Comparison of ENCODE assay signal across 26 cellular contexts in the genomic region with DNA sequence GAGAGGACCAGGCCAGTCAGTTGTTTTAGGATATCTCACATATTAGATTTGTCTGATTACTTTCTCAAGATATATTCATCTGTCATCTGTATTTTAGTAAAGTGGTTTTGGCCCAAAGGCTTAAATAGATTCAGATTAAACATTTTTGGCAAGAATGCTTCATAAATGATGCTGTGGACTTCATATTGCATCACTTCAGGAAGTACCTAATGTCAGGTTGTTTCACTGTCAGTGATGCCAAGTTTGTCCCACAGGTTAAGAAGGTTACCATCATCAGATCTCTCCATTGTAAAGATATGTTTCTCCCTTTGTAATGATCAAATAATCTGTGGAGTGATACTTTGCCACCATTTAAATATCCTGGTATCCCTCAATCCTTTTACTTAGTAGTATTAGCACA. TPM values are rescaled to one million over a fixed set of nuclear protein-coding genes. Genes with fewer than 3 reads are reported as not detected.
DNase-seq lines count a peak whose midpoint lies in the region; ATAC-seq, FAIRE-seq and TF ChIP-seq lines count a peak whose summit lies in the region.
"Had no signal": no experiment of that assay in that cellular context is flagged by ENCODE, and none has a peak within 500 bp of the region (broad histone marks: within the 10 kb centered on the region; RNA-seq: fewer than 3 reads in every experiment).

No MANE protein-coding gene starts in this region.

- FAIRE-seq in K562 (lab: Jason Lieb, UNC): no peak
- FAIRE-seq: A549, D721Med, GM19239 had no signal

- H3K36me3 ChIP-seq in mammary epithelial cell (ENCODE audit: insufficient read depth, low read length) (peaks cover 6% of the 10 kb centered on the region), K562 (ENCODE audit: control insufficient read depth, insufficient read depth, low read length) (peaks cover 23% of the 10 kb centered on the region; the same call in 2 of the 3 replicates)

- POLR2A ChIA-PET in MCF 10A (lab: Yijun Ruan, JAX) (interaction anchor here (0.6 kb wide), 1 partner anchor 60 kb away, joined by 3 read pairs; no protein-coding TSS in a partner anchor), K562 (lab: Yijun Ruan, JAX) (no interaction called here)

- TF ChIP-seq RAD21 in K562 (CRISPR knock-in tag; conservative IDR thresholded peaks at IDR 0.05 in 1 of 2, IDR thresholded peaks at IDR 0.05 in 1 of 2): no peak

- H3K27me3 ChIP-seq in mammary epithelial cell (ENCODE audit: insufficient read depth, low read length) (no peaks in the 10 kb centered on the region), K562 (ENCODE audit: control insufficient read depth in 2 of 2, insufficient read depth in 2 of 2, low read length in 2 of 2) (no peaks in the 10 kb centered on the region)
- H3K27me3 ChIP-seq: BE2C; BLaER1 treated with 17β-estradiol and CSF1 and Interleukin-3, amounts not matched to agents 10 nM and 100 nM had no signal

- TF ChIP-seq CTCF in MCF 10A (IDR thresholded peaks at IDR 0.05; ENCODE audit: unreplicated experiment) (no peak), mammary epithelial cell (conservative IDR thresholded peaks at IDR 0.05 in 1 of 2, IDR thresholded peaks at IDR 0.05 in 1 of 2; ENCODE audit: extremely low read depth in 1 of 2, insufficient read depth in 1 of 2, low read depth in 1 of 2, low read length in 2 of 2) (no peak), K562 (IDR thresholded peaks at IDR 0.05 in 2 of 3, conservative IDR thresholded peaks at IDR 0.05 in 1 of 3; ENCODE audit: insufficient read depth in 2 of 3, low read depth in 1 of 3, low read length in 3 of 3) (no peak), chondrocyte (IDR thresholded peaks at IDR 0.05) (no peak)

- no peaks in the 10 kb centered on the region for H3K9me3 Mint-ChIP-seq in MCF 10A (ENCODE audit: unreplicated experiment)
- H3K9me3 Mint-ChIP-seq in chondrocyte (ENCODE audit: low read depth): no peaks in the 10 kb centered on the region
- H3K9me3 Mint-ChIP-seq: CD4-positive, alpha-beta T cell; CD8-positive, alpha-beta memory T cell; GM23338; H9 had no signal

- H2AFZ ChIP-seq in mammary epithelial cell (ENCODE audit: low read depth, low read length) (no peak overlapping the region), K562 (ENCODE audit: low read depth, low read length) (no peak overlapping the region)
- H2AFZ ChIP-seq: GM23338 had no signal

- CTCF ChIA-PET in MCF 10A (lab: Yijun Ruan, JAX) (no interaction called here), mammary epithelial cell (lab: Charles Lee; ENCODE audit: low non-redundant PET) (no interaction called here), K562 (lab: Yijun Ruan, JAX; ENCODE audit: low intra/inter-chr PET ratio) (no interaction called here)

- no peak overlapping the region for H3K4me2 ChIP-seq in mammary epithelial cell (ENCODE audit: insufficient read depth, low read depth, low read length)
- no peak overlapping the region for H3K4me2 ChIP-seq in K562 (ENCODE audit: insufficient read depth, low read length)
- H3K4me2 ChIP-seq: A549; BLaER1 treated with 17β-estradiol and CSF1 and Interleukin-3, amounts not matched to agents 10 nM and 100 nM; GM23338 had no signal

- no peaks in the 10 kb centered on the region for H3K9me1 ChIP-seq in K562 (ENCODE audit: control insufficient read depth, insufficient read depth, low read length)

- H3K27ac Mint-ChIP-seq in MCF 10A (ENCODE audit: low read depth, unreplicated experiment) (no peak overlapping the region), chondrocyte (ENCODE audit: unreplicated experiment) (no peak overlapping the region)
- H3K27ac Mint-ChIP-seq: CD14-positive monocyte; CD4-positive, alpha-beta T cell; CD8-positive, alpha-beta memory T cell; GM23338; H9 had no signal

- H4K20me1 ChIP-seq in mammary epithelial cell (ENCODE audit: insufficient read depth, low read length): no peaks in the 10 kb centered on the region
- H4K20me1 ChIP-seq in K562 (replicated peaks; ENCODE audit: control insufficient read depth, insufficient read depth, low read length): no peaks in the 10 kb centered on the region
- H4K20me1 ChIP-seq: BLaER1 treated with 17β-estradiol and CSF1 and Interleukin-3, amounts not matched to agents 10 nM and 100 nM had no signal

- no peaks in the 10 kb centered on the region for H3K9me3 ChIP-seq in mammary epithelial cell (replicated peaks; ENCODE audit: insufficient read depth, low read length)
- H3K9me3 ChIP-seq in K562 (replicated peaks; ENCODE audit: control insufficient read depth, insufficient read depth, low read depth, low read length): no peaks in the 10 kb centered on the region
- H3K9me3 ChIP-seq: A549, BE2C had no signal

- intact Hi-C loops in MCF 10A (cut with micrococcal nuclease): no loop called here
- intact Hi-C loops in mammary epithelial cell (cut with micrococcal nuclease): no loop called here
- intact Hi-C loops in K562 (cut with micrococcal nuclease): no loop called here

- no peak overlapping the region for H3K4me3 ChIP-seq in mammary epithelial cell (replicated peaks in 1 of 3; ENCODE audit: insufficient read depth in 1 of 3, low read depth in 2 of 3, low read length in 3 of 3)
- H3K4me3 ChIP-seq in K562: no peak overlapping the region
- H3K4me3 ChIP-seq: A549; BLaER1 treated with 17β-estradiol and CSF1 and Interleukin-3, amounts not matched to agents 10 nM and 100 nM; GM12878; GM23338 had no signal

- H3K27me3 Mint-ChIP-seq in MCF 10A (ENCODE audit: insufficient read depth, unreplicated experiment): no peaks in the 10 kb centered on the region
- no peaks in the 10 kb centered on the region for H3K27me3 Mint-ChIP-seq in chondrocyte (ENCODE audit: low read depth)
- H3K27me3 Mint-ChIP-seq: CD4-positive, alpha-beta T cell; CD8-positive, alpha-beta memory T cell had no signal

- no peak for TF ChIP-seq EP300 in K562 (IDR thresholded peaks at IDR 0.05; ENCODE audit: low read length)

- in situ Hi-C loops in mammary epithelial cell (cut with MboI; ENCODE audit: low sequenced_read_pairs in 2 of 2): no loop called here
- in situ Hi-C loops in K562 (cut with MboI): no loop called here

- peaks cover 9% of the 10 kb centered on the region for H3K4me1 Mint-ChIP-seq in MCF 10A (ENCODE audit: insufficient read depth, unreplicated experiment)
- no peaks in the 10 kb centered on the region for H3K4me1 Mint-ChIP-seq in chondrocyte (ENCODE audit: low read depth)
- H3K4me1 Mint-ChIP-seq: CD14-positive monocyte had no signal

- no peak overlapping the region for H3K27ac ChIP-seq in mammary epithelial cell (ENCODE audit: insufficient read depth, low read depth, low read length)
- no peak overlapping the region for H3K27ac ChIP-seq in K562 (ENCODE audit: extremely low read depth, low read depth, low read length)
- H3K27ac ChIP-seq: A549; BLaER1 treated with 17β-estradiol and CSF1 and Interleukin-3, amounts not matched to agents 10 nM and 100 nM had no signal

- dilution Hi-C loops in mammary epithelial cell (cut with HindIII; ENCODE audit: low sequenced_read_pairs): no loop called here

- H3K9ac ChIP-seq in mammary epithelial cell (ENCODE audit: insufficient read depth, low read length): no peak overlapping the region
- H3K9ac ChIP-seq in K562 (ENCODE audit: insufficient read depth in 1 of 2, low read depth in 2 of 2, low read length in 2 of 2): no peak overlapping the region
- H3K9ac ChIP-seq: BLaER1 treated with 17β-estradiol and CSF1 and Interleukin-3, amounts not matched to agents 10 nM and 100 nM had no signal

- peaks cover 4% of the 10 kb centered on the region for H3K79me2 ChIP-seq in mammary epithelial cell (ENCODE audit: insufficient read depth, low read length)
- H3K79me2 ChIP-seq in K562 (ENCODE audit: control insufficient read depth, insufficient read depth, low read length): no peaks in the 10 kb centered on the region

- no peak for ATAC-seq in K562
- ATAC-seq: A549, GM12878, GM23338, HCT116 had no signal

- no peak for TF ChIP-seq POLR2A in K562 (conservative IDR thresholded peaks at IDR 0.05)

- peaks cover 31% of the 10 kb centered on the region for H3K36me3 Mint-ChIP-seq in MCF 10A (ENCODE audit: insufficient read depth, unreplicated experiment)
- peaks cover 8% of the 10 kb centered on the region for H3K36me3 Mint-ChIP-seq in chondrocyte (ENCODE audit: low read depth)

- BruUV-seq in MCF 10A (replicated peaks; lab: Mats Ljungman, UMichigan) (no TSS peak), mammary epithelial cell (replicated peaks; lab: Mats Ljungman, UMichigan) (no TSS peak), K562 (replicated peaks; lab: Mats Ljungman, UMichigan) (no TSS peak)

- DNase-seq in MCF 10A (ENCODE audit: unreplicated experiment) (peak; percentile 5), mammary epithelial cell (no peak), NCI-H226 (peak; percentile 2), K562 (ENCODE audit: extremely low read depth in 1 of 4, low spot score in 3 of 4) (no peak), chondrocyte (ENCODE audit: low spot score) (no peak), HT-29 (ENCODE audit: low spot score) (no peak)
- no peak for DNase-seq in effector CD4-positive, alpha-beta T cell
- DNase-seq: 8988T; ACHN; AML-193; BE2C; CD4-positive, alpha-beta T cell; CD8-positive, alpha-beta memory T cell; DMS 273 treated with DMSO at 0.1 percent for 48 hours; DMS79; EL; GDM1; H9 had no signal

- no peak overlapping the region for H3K4me3 Mint-ChIP-seq in MCF 10A (ENCODE audit: unreplicated experiment)
- H3K4me3 Mint-ChIP-seq in chondrocyte (ENCODE audit: unreplicated experiment): no peak overlapping the region
- H3K4me3 Mint-ChIP-seq: CD14-positive monocyte; CD4-positive, alpha-beta T cell; CD8-positive, alpha-beta memory T cell; GM23338; H9 had no signal

- no peaks in the 10 kb centered on the region for H3K4me1 ChIP-seq in mammary epithelial cell (ENCODE audit: insufficient read depth, low read length)
- H3K4me1 ChIP-seq in K562 (replicated peaks in 1 of 2; ENCODE audit: control insufficient read depth in 2 of 2, insufficient read depth in 2 of 2, low read length in 2 of 2): no peaks in the 10 kb centered on the region
- H3K4me1 ChIP-seq: BE2C had no signal

RNA-seq across cellular contexts. Expression of a gene that starts 37.3 kb away (rescaled TPM):
- total RNA-seq in MCF 10A (2022) (26.9 and 28.0 TPM in 2 replicates), mammary epithelial cell (10 to 100 TPM; 28.9 to 73.5 TPM), K562 (2014; rRNA removed) (32.9 and 35.1 TPM in 2 replicates), K562 (2014; rRNA removed; fragmentation: Illumina TruSeq; extraction: Trizol) (42.8 and 50.0 TPM in 2 replicates), K562 (2015; rRNA removed; fragmentation: Illumina TruSeq; extraction: Trizol) (39.9 and 40.9 TPM in 2 replicates), K562 (2021) (26.7 and 31.6 TPM in 2 replicates), chondrocyte (34.9 to 41.1 TPM (median 35.8 TPM) in 3 replicates)
- polyA plus RNA-seq in mammary epithelial cell (16.4 TPM), K562 (2011; rRNA removed) (19.1 and 23.6 TPM in 2 replicates), K562 (2014; fragmentation: Illumina TruSeq; extraction: Trizol) (16.4 and 21.7 TPM in 2 replicates), K562 (2014; fragmentation: Nextera tagmentation; extraction: Ambion mirVana) (1 to 10 TPM; 7.8 to 9.6 TPM), K562 (2014; rRNA removed) (13.8 and 14.4 TPM in 2 replicates)
- 27.8 TPM for polyA minus RNA-seq in mammary epithelial cell
- total RNA-seq in K562 (2011; cell fraction: chromatin; rRNA removed; ENCODE audit: low replicate concordance): 30.3 and 108 TPM in 2 replicates
- 18.2 and 29.2 TPM in 2 replicates for total RNA-seq in K562 (2011; cell fraction: nucleolus; rRNA removed)
- 45.3 and 47.3 TPM in 2 replicates for total RNA-seq in K562 (2011; cell fraction: nucleoplasm; rRNA removed)
- polyA plus RNA-seq in K562 (2011; cell fraction: cytosol; rRNA removed): 7.0 and 8.8 TPM in 2 replicates
- polyA plus RNA-seq in K562 (2011; cell fraction: nucleus; rRNA removed): 21.6 and 26.0 TPM in 2 replicates
- 12.3 and 12.9 TPM in 2 replicates for polyA plus RNA-seq in K562 (2012)
- 130 and 141 TPM in 2 replicates for polyA minus RNA-seq in K562 (2011; rRNA and poly(A)+ RNA removed)
- polyA minus RNA-seq in K562 (2011; cell fraction: cytosol; rRNA and poly(A)+ RNA removed): 31.3 and 32.4 TPM in 2 replicates
- 66.0 and 111 TPM in 2 replicates for polyA minus RNA-seq in K562 (2011; cell fraction: nucleus; rRNA and poly(A)+ RNA removed)
- total RNA-seq in HT-29 (2014; rRNA removed; shearing (Covaris generic)): 27.2 and 30.0 TPM in 2 replicates

Comparison
In these comparisons a context has a peak if more than half of its experiments do, and no peak if none do; other contexts are left out.
1. DNase-seq: peak in MCF 10A (single experiment) and NCI-H226 (single experiment); none in mammary epithelial cell (single experiment), K562 (0 of 4), chondrocyte (single experiment), HT-29 (single experiment) and effector CD4-positive, alpha-beta T cell (single experiment).